In the genomic region with DNA sequence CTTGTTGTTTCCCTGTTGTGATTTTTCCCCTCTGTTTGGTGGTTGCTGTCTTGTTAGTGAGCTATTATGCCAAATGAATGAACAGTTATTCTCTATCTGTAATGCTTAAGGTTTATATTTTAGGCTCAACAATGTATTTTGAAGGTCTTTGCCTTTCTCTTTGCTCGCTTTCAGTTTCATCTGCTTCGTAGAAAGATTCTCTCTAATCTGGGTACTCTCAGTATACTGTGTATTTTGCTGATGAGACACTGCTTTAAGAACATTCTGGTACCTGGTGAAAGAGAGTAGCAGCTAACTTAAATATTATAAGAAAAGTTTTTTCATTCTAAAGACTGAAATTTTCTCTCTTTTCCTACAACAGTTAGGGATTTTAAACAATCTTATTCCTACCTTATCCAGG, we compare ENCODE assay signal across 26 cellular contexts.
"Had no signal": no experiment of that assay in that cellular context is flagged by ENCODE, and none has a peak within 500 bp of the region (broad histone marks: within the 10 kb centered on the region; RNA-seq: fewer than 3 reads in every experiment).

No MANE protein-coding gene starts in this region.

- ATAC-seq: activated T-helper 17 cell treated with anti-CD3 and anti-CD28 coated beads, Interleukin-2, amount 50 U/mL, for 72 hours; foreskin keratinocyte; heart right ventricle; naive thymus-derived CD8-positive, alpha-beta T cell; stimulated activated naive B cell treated with anti-CD40 and anti-IgM and Interleukin-4, amounts not matched to agents 10 μg/mL and 1 μg/mL and 100 μg/mL, for 72 hours; WTC11 had no signal

- H3K4me3 ChIP-seq: heart right ventricle, right atrium auricular region, stomach, thyroid gland, upper lobe of left lung, vagina had no signal

- DNase-seq: activated CD4-positive, alpha-beta memory T cell treated with anti-CD3 and anti-CD28 coated beads, Interleukin-2, amount 10 ng/mL, durations not matched to agents 7 days and 5 days; activated CD4-positive, alpha-beta T cell treated with anti-CD3 and anti-CD28 coated beads for 1 hour; activated CD4-positive, alpha-beta T cell treated with anti-CD3 and anti-CD28 coated beads, Interleukin-2, amount 10 ng/mL, durations not matched to agents 7 days and 5 days; activated CD8-positive, alpha-beta memory T cell treated with anti-CD3 and anti-CD28 coated beads, Interleukin-2, amount 50 U/mL, for 48 hours; activated gamma-delta T cell treated with Interleukin-2 at 50 U/mL for 16 hours; activated naive CD4-positive, alpha-beta T cell treated with anti-CD3 and anti-CD28 coated beads, Interleukin-2, amount 50 U/mL, for 16 hours; activated T-cell treated with anti-CD3 and anti-CD28 coated beads, Interleukin-2, amount 50 U/mL, for 24 hours; amniotic stem cell; brain microvascular endothelial cell; foreskin keratinocyte; heart right ventricle; midbrain; naive thymus-derived CD8-positive, alpha-beta T cell; occipital lobe; stimulated activated CD4-positive, alpha-beta T cell treated with anti-CD3 and anti-CD28 coated beads, Interleukin-15, amount 100 ng/mL, for 24 hours; stimulated activated CD4-positive, alpha-beta T cell treated with anti-CD3 and anti-CD28 coated beads, Interleukin-2, amount 100 ng/mL, for 24 hours; stimulated activated naive B cell treated with anti-CD40 and anti-IgM and Interleukin-4, amounts not matched to agents 10 μg/mL and 1 μg/mL and 100 μg/mL, for 72 hours; stomach; thyroid gland; upper lobe of left lung had no signal

- H3K9me3 ChIP-seq: right atrium auricular region, thyroid gland, upper lobe of left lung, vagina had no signal

- H3K36me3 ChIP-seq: brain microvascular endothelial cell, heart right ventricle, right atrium auricular region, stomach, thyroid gland, upper lobe of left lung, vagina had no signal

- H3K36me3 Mint-ChIP-seq: memory B cell; naive thymus-derived CD8-positive, alpha-beta T cell; stimulated activated naive B cell treated with anti-CD40 and anti-IgM and Interleukin-4, amounts not matched to agents 10 μg/mL and 1 μg/mL and 100 μg/mL, for 72 hours; WTC11 had no signal

- H3K27ac Mint-ChIP-seq: activated CD4-positive, alpha-beta memory T cell treated with anti-CD3 and anti-CD28 coated beads, Interleukin-2, amount 10 ng/mL, durations not matched to agents 7 days and 5 days; activated CD4-positive, alpha-beta T cell treated with anti-CD3 and anti-CD28 coated beads, Interleukin-2, amount 10 ng/mL, durations not matched to agents 7 days and 5 days; activated T-cell treated with anti-CD3 and anti-CD28 coated beads, Interleukin-2, amount 50 U/mL, for 24 hours; activated T-helper 17 cell treated with anti-CD3 and anti-CD28 coated beads, Interleukin-2, amount 50 U/mL, for 72 hours; memory B cell; naive thymus-derived CD8-positive, alpha-beta T cell; stimulated activated naive B cell treated with anti-CD40 and anti-IgM and Interleukin-4, amounts not matched to agents 10 μg/mL and 1 μg/mL and 100 μg/mL, for 72 hours; WTC11 had no signal

- H3K4me1 ChIP-seq: foreskin keratinocyte, heart right ventricle, right atrium auricular region, stomach, thyroid gland, upper lobe of left lung, vagina had no signal

- H3K27me3 Mint-ChIP-seq: activated CD4-positive, alpha-beta memory T cell treated with anti-CD3 and anti-CD28 coated beads, Interleukin-2, amount 10 ng/mL, durations not matched to agents 7 days and 5 days; activated CD4-positive, alpha-beta T cell treated with anti-CD3 and anti-CD28 coated beads, Interleukin-2, amount 10 ng/mL, durations not matched to agents 7 days and 5 days; activated T-cell treated with anti-CD3 and anti-CD28 coated beads, Interleukin-2, amount 50 U/mL, for 24 hours; activated T-helper 17 cell treated with anti-CD3 and anti-CD28 coated beads, Interleukin-2, amount 50 U/mL, for 72 hours; memory B cell; naive thymus-derived CD8-positive, alpha-beta T cell; stimulated activated naive B cell treated with anti-CD40 and anti-IgM and Interleukin-4, amounts not matched to agents 10 μg/mL and 1 μg/mL and 100 μg/mL, for 72 hours had no signal

- H3K4me3 Mint-ChIP-seq: activated CD4-positive, alpha-beta memory T cell treated with anti-CD3 and anti-CD28 coated beads, Interleukin-2, amount 10 ng/mL, durations not matched to agents 7 days and 5 days; activated CD4-positive, alpha-beta T cell treated with anti-CD3 and anti-CD28 coated beads, Interleukin-2, amount 10 ng/mL, durations not matched to agents 7 days and 5 days; activated T-cell treated with anti-CD3 and anti-CD28 coated beads, Interleukin-2, amount 50 U/mL, for 24 hours; activated T-helper 17 cell treated with anti-CD3 and anti-CD28 coated beads, Interleukin-2, amount 50 U/mL, for 72 hours; memory B cell; naive thymus-derived CD8-positive, alpha-beta T cell; neural crest cell; stimulated activated naive B cell treated with anti-CD40 and anti-IgM and Interleukin-4, amounts not matched to agents 10 μg/mL and 1 μg/mL and 100 μg/mL, for 72 hours; WTC11 had no signal

- H3K27me3 ChIP-seq: brain microvascular endothelial cell, foreskin keratinocyte, heart right ventricle, right atrium auricular region, stomach, thyroid gland, upper lobe of left lung, vagina had no signal

- H3K27ac ChIP-seq: brain microvascular endothelial cell, foreskin keratinocyte, heart right ventricle, right atrium auricular region, stomach, thyroid gland, upper lobe of left lung, vagina had no signal

- H3K4me1 Mint-ChIP-seq: activated CD4-positive, alpha-beta memory T cell treated with anti-CD3 and anti-CD28 coated beads, Interleukin-2, amount 10 ng/mL, durations not matched to agents 7 days and 5 days; activated CD4-positive, alpha-beta T cell treated with anti-CD3 and anti-CD28 coated beads, Interleukin-2, amount 10 ng/mL, durations not matched to agents 7 days and 5 days; activated T-helper 17 cell treated with anti-CD3 and anti-CD28 coated beads, Interleukin-2, amount 50 U/mL, for 72 hours; memory B cell; naive thymus-derived CD8-positive, alpha-beta T cell; neural crest cell; stimulated activated naive B cell treated with anti-CD40 and anti-IgM and Interleukin-4, amounts not matched to agents 10 μg/mL and 1 μg/mL and 100 μg/mL, for 72 hours; WTC11 had no signal
